ENCODE assay signal across 20 cellular contexts in genomic region chr6:35945650-35946025, GRCh38.
"Had no signal": no experiment of that assay in that cellular context is flagged by ENCODE, and none has a peak within 500 bp of the region (broad histone marks: within the 10 kb centered on the region; RNA-seq: fewer than 3 reads in every experiment).

No MANE protein-coding gene starts in this region.

- H3K27me3 ChIP-seq: ascending aorta, breast epithelium, esophagus muscularis mucosa, left lung, thyroid gland had no signal

- FAIRE-seq: keratinocyte had no signal

- H3K27ac ChIP-seq: ascending aorta, breast epithelium, esophagus muscularis mucosa, foreskin keratinocyte, left lung, thyroid gland had no signal

- DNase-seq: activated CD4-positive, alpha-beta memory T cell treated with anti-CD3 and anti-CD28 coated beads, Interleukin-2, amount 10 ng/mL, durations not matched to agents 7 days and 5 days; activated CD4-positive, alpha-beta T cell treated with anti-CD3 and anti-CD28 coated beads for 48 hours; activated CD4-positive, CD25-positive, alpha-beta regulatory T cell; activated naive CD4-positive, alpha-beta T cell treated with anti-CD3 and anti-CD28 coated beads for 36 hours; activated naive CD8-positive, alpha-beta T cell treated with anti-CD3 and anti-CD28 coated beads, Interleukin-2, amount 50 U/mL, for 24 hours; activated T-cell treated with anti-CD3 and anti-CD28 coated beads, Interleukin-2, amount 50 U/mL, for 1 hour; effector CD4-positive, alpha-beta T cell; glutamatergic neuron; left lung; nephron progenitor cell; nucleus accumbens; retina; stimulated activated CD8-positive, alpha-beta memory T cell treated with anti-CD3 and anti-CD28 coated beads, Interleukin-4, amount 100 ng/mL, for 48 hours; stimulated activated naive CD4-positive, alpha-beta T cell; thyroid gland had no signal

- H3K9me3 ChIP-seq: ascending aorta, breast epithelium, esophagus muscularis mucosa, left lung, thyroid gland had no signal

- H3K4me1 ChIP-seq: ascending aorta, breast epithelium, esophagus muscularis mucosa, foreskin keratinocyte, left lung, thyroid gland had no signal

- ATAC-seq: activated naive CD8-positive, alpha-beta T cell treated with anti-CD3 and anti-CD28 coated beads, Interleukin-2, amount 50 U/mL, for 24 hours; foreskin keratinocyte; left lung had no signal

- H3K4me3 ChIP-seq: ascending aorta, breast epithelium, esophagus muscularis mucosa, left lung, thyroid gland had no signal

- H3K36me3 ChIP-seq: ascending aorta, breast epithelium, esophagus muscularis mucosa, left lung, thyroid gland had no signal
